13 cellular contexts compared by ENCODE assay signal in genomic region chr13:20116213-20116612, GRCh38.
"Had no signal": no experiment of that assay in that cellular context is flagged by ENCODE, and none has a peak within 500 bp of the region (broad histone marks: within the 10 kb centered on the region; RNA-seq: fewer than 3 reads in every experiment).

No MANE protein-coding gene starts in this region.

- H3K9me3 ChIP-seq: esophagus squamous epithelium had no signal

- H3K36me3 Mint-ChIP-seq: activated CD4-positive, alpha-beta memory T cell treated with anti-CD3 and anti-CD28 coated beads for 36 hours had no signal

- H3K9ac ChIP-seq: parathyroid adenoma had no signal

- H2AFZ ChIP-seq: parathyroid adenoma had no signal

- H3K9me3 Mint-ChIP-seq: activated CD4-positive, alpha-beta memory T cell treated with anti-CD3 and anti-CD28 coated beads for 36 hours; activated naive CD8-positive, alpha-beta T cell treated with anti-CD3 and anti-CD28 coated beads for 36 hours; activated T-cell treated with anti-CD3 and anti-CD28 coated beads, Interleukin-2, amount 50 U/mL, for 4 hours had no signal

- H3K27me3 Mint-ChIP-seq: activated naive CD8-positive, alpha-beta T cell treated with anti-CD3 and anti-CD28 coated beads for 36 hours had no signal

- H3K27me3 ChIP-seq: esophagus squamous epithelium had no signal

- H3K4me3 ChIP-seq: esophagus squamous epithelium, skin epidermis had no signal

- H3K79me2 ChIP-seq: parathyroid adenoma had no signal

- H3K4me1 ChIP-seq: parathyroid adenoma had no signal

- H3K36me3 ChIP-seq: esophagus squamous epithelium had no signal

- DNase-seq: activated CD4-positive, alpha-beta memory T cell treated with anti-CD3 and anti-CD28 coated beads for 36 hours; activated CD4-positive, CD25-positive, alpha-beta regulatory T cell treated with anti-CD3 and anti-CD28 coated beads, Interleukin-2, amount 50 U/mL, for 72 hours; activated gamma-delta T cell treated with Interleukin-2 at 50 U/mL for 16 hours; activated naive CD8-positive, alpha-beta T cell treated with anti-CD3 and anti-CD28 coated beads for 36 hours; activated T-cell treated with anti-CD3 and anti-CD28 coated beads, Interleukin-2, amount 50 U/mL, for 4 hours; aorta; esophagus squamous epithelium; foreskin fibroblast; head of caudate nucleus; mammary epithelial cell; T-helper 2 cell had no signal

- H3K27ac ChIP-seq: esophagus squamous epithelium, parathyroid adenoma, skin epidermis had no signal

- H3K4me3 Mint-ChIP-seq: activated CD4-positive, alpha-beta memory T cell treated with anti-CD3 and anti-CD28 coated beads for 36 hours; activated naive CD8-positive, alpha-beta T cell treated with anti-CD3 and anti-CD28 coated beads for 36 hours; activated T-cell treated with anti-CD3 and anti-CD28 coated beads, Interleukin-2, amount 50 U/mL, for 4 hours had no signal

- ATAC-seq: activated T-cell treated with anti-CD3 and anti-CD28 coated beads, Interleukin-2, amount 50 U/mL, for 4 hours had no signal

- H3K27ac Mint-ChIP-seq: activated CD4-positive, alpha-beta memory T cell treated with anti-CD3 and anti-CD28 coated beads for 36 hours; activated naive CD8-positive, alpha-beta T cell treated with anti-CD3 and anti-CD28 coated beads for 36 hours had no signal
